In the genomic region with DNA sequence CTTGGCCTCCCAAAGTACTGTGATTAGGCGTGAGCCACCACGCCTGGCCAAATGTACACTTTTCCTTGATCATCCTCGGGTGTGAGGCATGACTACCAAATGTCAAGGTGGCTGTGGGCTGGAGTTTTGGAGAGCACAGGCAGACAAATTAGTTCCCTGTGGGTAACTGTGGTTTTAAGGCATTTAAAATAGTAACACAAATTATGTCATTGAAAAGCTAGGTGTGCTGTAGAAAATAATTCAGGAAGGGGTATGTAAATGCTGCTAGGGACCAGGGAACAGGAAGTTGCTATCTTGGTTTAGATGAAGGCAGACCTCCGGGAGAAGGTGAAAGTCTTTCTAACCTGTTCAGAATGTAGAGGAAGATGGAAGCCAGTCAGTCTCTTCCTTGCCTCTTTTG, we compare ENCODE assay signal across 1 cellular context.
TF ChIP-seq lines count a peak whose summit lies in the region.

No MANE protein-coding gene starts in this region.

TF ChIP-seq in GM23338, 12 proteins besides CTCF, POLR2A, EP300 and RAD21:
- TF ChIP-seq REST (IDR thresholded peaks at IDR 0.05; ENCODE audit: unreplicated experiment): no peak
- TF ChIP-seq STAT1 (IDR thresholded peaks at IDR 0.05; ENCODE audit: unreplicated experiment): no peak
- TF ChIP-seq ZNF114 (CRISPR knock-in tag; IDR thresholded peaks at IDR 0.05): no peak
- TF ChIP-seq EZH2 (IDR thresholded peaks at IDR 0.05; ENCODE audit: low read depth, unreplicated experiment): no peak
- no peak for TF ChIP-seq JUNB (IDR thresholded peaks at IDR 0.05; ENCODE audit: unreplicated experiment)
- no peak for TF ChIP-seq ZNF331 (CRISPR knock-in tag; IDR thresholded peaks at IDR 0.05; ENCODE audit: low read depth)
- no peak for TF ChIP-seq NANOG (IDR thresholded peaks at IDR 0.05; ENCODE audit: borderline replicate concordance)
- no peak for TF ChIP-seq CREB1 (CRISPR knock-in tag; IDR thresholded peaks at IDR 0.05; ENCODE audit: low read depth)
- TF ChIP-seq, protein P1, sequence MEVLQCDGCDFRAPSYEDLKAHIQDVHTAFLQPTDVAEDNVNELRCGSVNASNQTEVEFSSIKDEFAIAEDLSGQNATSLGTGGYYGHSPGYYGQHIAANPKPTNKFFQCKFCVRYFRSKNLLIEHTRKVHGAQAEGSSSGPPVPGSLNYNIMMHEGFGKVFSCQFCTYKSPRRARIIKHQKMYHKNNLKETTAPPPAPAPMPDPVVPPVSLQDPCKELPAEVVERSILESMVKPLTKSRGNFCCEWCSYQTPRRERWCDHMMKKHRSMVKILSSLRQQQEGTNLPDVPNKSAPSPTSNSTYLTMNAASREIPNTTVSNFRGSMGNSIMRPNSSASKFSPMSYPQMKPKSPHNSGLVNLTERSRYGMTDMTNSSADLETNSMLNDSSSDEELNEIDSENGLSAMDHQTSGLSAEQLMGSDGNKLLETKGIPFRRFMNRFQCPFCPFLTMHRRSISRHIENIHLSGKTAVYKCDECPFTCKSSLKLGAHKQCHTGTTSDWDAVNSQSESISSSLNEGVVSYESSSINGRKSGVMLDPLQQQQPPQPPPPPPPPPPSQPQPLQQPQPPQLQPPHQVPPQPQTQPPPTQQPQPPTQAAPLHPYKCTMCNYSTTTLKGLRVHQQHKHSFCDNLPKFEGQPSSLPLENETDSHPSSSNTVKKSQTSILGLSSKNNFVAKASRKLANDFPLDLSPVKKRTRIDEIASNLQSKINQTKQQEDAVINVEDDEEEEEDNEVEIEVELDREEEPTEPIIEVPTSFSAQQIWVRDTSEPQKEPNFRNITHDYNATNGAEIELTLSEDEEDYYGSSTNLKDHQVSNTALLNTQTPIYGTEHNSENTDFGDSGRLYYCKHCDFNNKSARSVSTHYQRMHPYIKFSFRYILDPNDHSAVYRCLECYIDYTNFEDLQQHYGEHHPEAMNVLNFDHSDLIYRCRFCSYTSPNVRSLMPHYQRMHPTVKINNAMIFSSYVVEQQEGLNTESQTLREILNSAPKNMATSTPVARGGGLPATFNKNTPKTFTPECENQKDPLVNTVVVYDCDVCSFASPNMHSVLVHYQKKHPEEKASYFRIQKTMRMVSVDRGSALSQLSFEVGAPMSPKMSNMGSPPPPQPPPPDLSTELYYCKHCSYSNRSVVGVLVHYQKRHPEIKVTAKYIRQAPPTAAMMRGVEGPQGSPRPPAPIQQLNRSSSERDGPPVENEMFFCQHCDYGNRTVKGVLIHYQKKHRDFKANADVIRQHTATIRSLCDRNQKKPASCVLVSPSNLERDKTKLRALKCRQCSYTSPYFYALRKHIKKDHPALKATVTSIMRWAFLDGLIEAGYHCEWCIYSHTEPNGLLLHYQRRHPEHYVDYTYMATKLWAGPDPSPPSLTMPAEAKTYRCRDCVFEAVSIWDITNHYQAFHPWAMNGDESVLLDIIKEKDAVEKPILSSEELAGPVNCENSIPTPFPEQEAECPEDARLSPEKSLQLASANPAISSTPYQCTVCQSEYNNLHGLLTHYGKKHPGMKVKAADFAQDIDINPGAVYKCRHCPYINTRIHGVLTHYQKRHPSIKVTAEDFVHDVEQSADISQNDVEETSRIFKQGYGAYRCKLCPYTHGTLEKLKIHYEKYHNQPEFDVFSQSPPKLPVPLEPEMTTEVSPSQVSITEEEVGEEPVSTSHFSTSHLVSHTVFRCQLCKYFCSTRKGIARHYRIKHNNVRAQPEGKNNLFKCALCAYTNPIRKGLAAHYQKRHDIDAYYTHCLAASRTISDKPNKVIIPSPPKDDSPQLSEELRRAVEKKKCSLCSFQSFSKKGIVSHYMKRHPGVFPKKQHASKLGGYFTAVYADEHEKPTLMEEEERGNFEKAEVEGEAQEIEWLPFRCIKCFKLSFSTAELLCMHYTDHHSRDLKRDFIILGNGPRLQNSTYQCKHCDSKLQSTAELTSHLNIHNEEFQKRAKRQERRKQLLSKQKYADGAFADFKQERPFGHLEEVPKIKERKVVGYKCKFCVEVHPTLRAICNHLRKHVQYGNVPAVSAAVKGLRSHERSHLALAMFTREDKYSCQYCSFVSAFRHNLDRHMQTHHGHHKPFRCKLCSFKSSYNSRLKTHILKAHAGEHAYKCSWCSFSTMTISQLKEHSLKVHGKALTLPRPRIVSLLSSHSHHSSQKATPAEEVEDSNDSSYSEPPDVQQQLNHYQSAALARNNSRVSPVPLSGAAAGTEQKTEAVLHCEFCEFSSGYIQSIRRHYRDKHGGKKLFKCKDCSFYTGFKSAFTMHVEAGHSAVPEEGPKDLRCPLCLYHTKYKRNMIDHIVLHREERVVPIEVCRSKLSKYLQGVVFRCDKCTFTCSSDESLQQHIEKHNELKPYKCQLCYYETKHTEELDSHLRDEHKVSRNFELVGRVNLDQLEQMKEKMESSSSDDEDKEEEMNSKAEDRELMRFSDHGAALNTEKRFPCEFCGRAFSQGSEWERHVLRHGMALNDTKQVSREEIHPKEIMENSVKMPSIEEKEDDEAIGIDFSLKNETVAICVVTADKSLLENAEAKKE (CRISPR knock-in tag; IDR thresholded peaks at IDR 0.05): no peak
- TF ChIP-seq POLR2AphosphoS5 (IDR thresholded peaks at IDR 0.05; ENCODE audit: low read depth): no peak
- TF ChIP-seq, protein P2, sequence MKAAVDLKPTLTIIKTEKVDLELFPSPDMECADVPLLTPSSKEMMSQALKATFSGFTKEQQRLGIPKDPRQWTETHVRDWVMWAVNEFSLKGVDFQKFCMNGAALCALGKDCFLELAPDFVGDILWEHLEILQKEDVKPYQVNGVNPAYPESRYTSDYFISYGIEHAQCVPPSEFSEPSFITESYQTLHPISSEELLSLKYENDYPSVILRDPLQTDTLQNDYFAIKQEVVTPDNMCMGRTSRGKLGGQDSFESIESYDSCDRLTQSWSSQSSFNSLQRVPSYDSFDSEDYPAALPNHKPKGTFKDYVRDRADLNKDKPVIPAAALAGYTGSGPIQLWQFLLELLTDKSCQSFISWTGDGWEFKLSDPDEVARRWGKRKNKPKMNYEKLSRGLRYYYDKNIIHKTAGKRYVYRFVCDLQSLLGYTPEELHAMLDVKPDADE (IDR thresholded peaks at IDR 0.05): no peak
- no peak for TF ChIP-seq EZH2phosphoT487 (IDR thresholded peaks at IDR 0.05; ENCODE audit: unreplicated experiment)
TF ChIP-seq in GM23338: peak in this region for 0.
